ENCODE assay signal across 1 cellular context in genomic region chr1:235297579-235297978, GRCh38.
TF ChIP-seq lines count a peak whose summit lies in the region.

No MANE protein-coding gene starts in this region.

TF ChIP-seq in GM12878, 131 proteins besides CTCF, POLR2A, EP300 and RAD21:
- TF ChIP-seq ATF7 (IDR thresholded peaks at IDR 0.05; ENCODE audit: low read depth) (peak; percentile 47; the same call in 1 of the 2 replicates), HSF1 (IDR thresholded peaks at IDR 0.05; ENCODE audit: low read depth, low read length) (no peak), E2F4 (IDR thresholded peaks at IDR 0.05; ENCODE audit: low read depth, low read length) (no peak), MTA2 (IDR thresholded peaks at IDR 0.05; ENCODE audit: low read depth) (peak; percentile 67; the same call in 1 of the 2 replicates), EGR1 (IDR thresholded peaks at IDR 0.05; ENCODE audit: borderline replicate concordance in 1 of 2, low read depth in 2 of 2, low read length in 2 of 2) (no peak), PKNOX1 (IDR thresholded peaks at IDR 0.05) (no peak), NFIC (IDR thresholded peaks at IDR 0.05; ENCODE audit: low read depth, low read length) (peak; percentile 55; the same call in 1 of the 2 replicates), ZBTB40 (IDR thresholded peaks at IDR 0.05; ENCODE audit: borderline replicate concordance) (peak; percentile 32; the same call in 1 of the 2 replicates), RUNX3 (IDR thresholded peaks at IDR 0.05; ENCODE audit: low read length) (peak; percentile 94), ZNF384 (IDR thresholded peaks at IDR 0.05; ENCODE audit: borderline replicate concordance, low read depth, low read length) (peak; percentile 45; the same call in 1 of the 2 replicates), NR2F1 (conservative IDR thresholded peaks at IDR 0.05) (peak; percentile 39; the same call in 1 of the 2 replicates), IKZF2 (IDR thresholded peaks at IDR 0.05) (0 out of 4 replicates have a peak, but pooled peaks of 1 of the 2 experiments have one; percentile 26), MLLT1 (IDR thresholded peaks at IDR 0.05) (peak; percentile 66), NR2C1 (IDR thresholded peaks at IDR 0.05) (no peak), MYC (IDR thresholded peaks at IDR 0.05; ENCODE audit: insufficient read depth, insufficient read length, insufficient replicate concordance, low read length, severe bottlenecking) (no peak), DPF2 (IDR thresholded peaks at IDR 0.05) (0 out of 2 replicates have a peak, but pooled peaks have one; percentile 37), JUNB (IDR thresholded peaks at IDR 0.05) (peak; percentile 56; the same call in 1 of the 2 replicates)
